8 cellular contexts compared by ENCODE assay signal in genomic region chr12:40946612-40947194, GRCh38.
DNase-seq lines count a peak whose midpoint lies in the region; ATAC-seq and TF ChIP-seq lines count a peak whose summit lies in the region.

No MANE protein-coding gene starts in this region.

- H3K9me2 ChIP-seq in HCT116 (ENCODE audit: insufficient read depth) = no peaks in the 10 kb centered on the region

- BruUV-seq in HCT116 (replicated peaks; lab: Mats Ljungman, UMichigan) = no TSS peak

- CTCF ChIA-PET in HCT116 (lab: Charles Lee) = interaction anchor here (0.6 to 2.8 kb wide), 8 partner anchors 14 to 1426 kb away, joined by 3 to 9 read pairs (median 4); no protein-coding TSS in a partner anchor

- no peaks in the 10 kb centered on the region for H4K20me1 ChIP-seq in HCT116 (ENCODE audit: insufficient read depth)
- no peaks in the 10 kb centered on the region for H4K20me1 ChIP-seq in OCI-LY3 (ENCODE audit: insufficient read depth, low read length)

- peak; percentile 12 for DNase-seq in COR-L47 (lab: John Stamatoyannopoulos, UW)
- DNase-seq in HCT116 (ENCODE audit: low read depth, low spot score) = peak; percentile 22
- no peak for DNase-seq in psoas muscle
- DNase-seq in sciatic nerve (ENCODE audit: low spot score) = no peak

- H3K9ac ChIP-seq in HCT116 (ENCODE audit: low read length) (no peak overlapping the region), OCI-LY3 (ENCODE audit: low read length) (no peak overlapping the region)

- no peak overlapping the region for H2AFZ ChIP-seq in HCT116 (ENCODE audit: low read depth, low read length, poor library complexity, severe bottlenecking)
- no peak overlapping the region for H2AFZ ChIP-seq in OCI-LY3 (ENCODE audit: low read depth, low read length)

- no peak for TF ChIP-seq POLR2A in HCT116 (IDR thresholded peaks at IDR 0.05; ENCODE audit: borderline replicate concordance, extremely low read depth, insufficient read depth, insufficient read length)

- no peak for ATAC-seq in HCT116
- ATAC-seq in esophagus mucosa = peak; percentile 48
- ATAC-seq in psoas muscle = no peak
- no peak for ATAC-seq in sciatic nerve
- ATAC-seq in HG02759 (IDR thresholded peaks at IDR 0.05; ENCODE audit: unreplicated experiment) = no peak
- ATAC-seq in GM19467 (IDR thresholded peaks at IDR 0.05; ENCODE audit: unreplicated experiment) = no peak

- H3K9me3 ChIP-seq in HCT116 (ENCODE audit: control insufficient read depth in 1 of 2, insufficient read depth in 1 of 2, low read depth in 1 of 2, low read length in 2 of 2) (no peaks in the 10 kb centered on the region), OCI-LY3 (ENCODE audit: insufficient read depth, low read length) (no peaks in the 10 kb centered on the region), psoas muscle (no peaks in the 10 kb centered on the region)

- H3K27me3 ChIP-seq in HCT116 (ENCODE audit: insufficient read depth, low read length) = no peaks in the 10 kb centered on the region
- H3K27me3 ChIP-seq in OCI-LY3 (ENCODE audit: low read depth, low read length) = no peaks in the 10 kb centered on the region
- no peaks in the 10 kb centered on the region for H3K27me3 ChIP-seq in psoas muscle (ENCODE audit: insufficient read depth in 3 of 3, low read length in 2 of 3)

- TF ChIP-seq RAD21 in HCT116 (IDR thresholded peaks at IDR 0.05; ENCODE audit: low read depth) = peak; percentile 71

- RAD21 ChIA-PET in HCT116 (lab: Charles Lee; ENCODE audit: low non-redundant PET in 1 of 2, low total read pairs in 2 of 2, uncharacterized antibody in 2 of 2, unreplicated experiment in 2 of 2) = no interaction called here

- TF ChIP-seq CTCF in HCT116 (IDR thresholded peaks at IDR 0.05 in 2 of 3, conservative IDR thresholded peaks at IDR 0.05 in 1 of 3; ENCODE audit: borderline replicate concordance in 1 of 3, insufficient read depth in 1 of 3, low read depth in 2 of 3, low read length in 2 of 3) (peak; percentile 31 to 63 (median 53); a peak in 4 of 6 replicates), OCI-LY3 (IDR thresholded peaks at IDR 0.05; ENCODE audit: low read depth, low read length) (peak; percentile 72), psoas muscle (IDR thresholded peaks at IDR 0.05) (peak; percentile 67)

- no peak overlapping the region for H3K4me2 ChIP-seq in HCT116 (ENCODE audit: low read length)
- no peak overlapping the region for H3K4me2 ChIP-seq in OCI-LY3 (ENCODE audit: low read length)

- 0% methylated on average over 1 of the region's 1 CpG for WGBS in psoas muscle, 3 donors

- H3K4me3 ChIP-seq in HCT116 (replicated peaks in 1 of 2; ENCODE audit: low read depth in 1 of 2, low read length in 2 of 2) (no peak overlapping the region), OCI-LY3 (ENCODE audit: low read length) (no peak overlapping the region), psoas muscle (no peak overlapping the region)

- H3K27ac ChIP-seq in HCT116 (ENCODE audit: low read depth, low read length) = no peak overlapping the region
- no peak overlapping the region for H3K27ac ChIP-seq in OCI-LY3 (ENCODE audit: low read length)
- H3K27ac ChIP-seq in psoas muscle = no peak overlapping the region

- H3K4me1 ChIP-seq in HCT116 (ENCODE audit: control insufficient read depth in 1 of 2, insufficient read depth in 2 of 2, low read length in 2 of 2) (no peaks in the 10 kb centered on the region), OCI-LY3 (ENCODE audit: low read length) (no peaks in the 10 kb centered on the region), psoas muscle (no peaks in the 10 kb centered on the region)

- POLR2A ChIA-PET in HCT116 (lab: Charles Lee) = no interaction called here

- H3K79me2 ChIP-seq in HCT116 (ENCODE audit: insufficient read depth, low read length) = no peaks in the 10 kb centered on the region
- H3K79me2 ChIP-seq in OCI-LY3 (ENCODE audit: low read length) = no peaks in the 10 kb centered on the region

- intact Hi-C loops in HCT116 (cut with micrococcal nuclease) (loop anchor here (2.0 to 10.0 kb wide), 4 partner anchors 1078 to 1621 kb away; no protein-coding TSS in a partner anchor), psoas muscle (cut with DNase I) (loop anchor here (5.0 to 10.0 kb wide), 2 partner anchors 1076 to 1078 kb away; no protein-coding TSS in a partner anchor), sciatic nerve (cut with DNase I) (no loop called here)

- no peaks in the 10 kb centered on the region for H3K36me3 ChIP-seq in HCT116 (ENCODE audit: control insufficient read depth in 1 of 2, insufficient read depth in 2 of 2, low read length in 2 of 2)
- no peaks in the 10 kb centered on the region for H3K36me3 ChIP-seq in OCI-LY3 (replicated peaks; ENCODE audit: low read depth, low read length)
- H3K36me3 ChIP-seq in psoas muscle (ENCODE audit: insufficient read depth in 1 of 2, low read depth in 1 of 2) = no peaks in the 10 kb centered on the region

TF ChIP-seq in HCT116, 20 proteins besides CTCF, POLR2A, EP300 and RAD21:
- no peak for TF ChIP-seq SP1 (IDR thresholded peaks at IDR 0.05; ENCODE audit: low read depth)
- TF ChIP-seq SRF (IDR thresholded peaks at IDR 0.05; ENCODE audit: low read depth) = no peak
- no peak for TF ChIP-seq ATF3 (IDR thresholded peaks at IDR 0.05)
- no peak for TF ChIP-seq YY1 (IDR thresholded peaks at IDR 0.05; ENCODE audit: extremely low read depth, insufficient replicate concordance, low read depth, low read length)
- TF ChIP-seq MAX (IDR thresholded peaks at IDR 0.05) = no peak
- TF ChIP-seq REST (IDR thresholded peaks at IDR 0.05; ENCODE audit: low read depth) = no peak
- no peak for TF ChIP-seq FOSL1 (IDR thresholded peaks at IDR 0.05; ENCODE audit: low read depth)
- no peak for TF ChIP-seq SIN3A (IDR thresholded peaks at IDR 0.05; ENCODE audit: low read depth)
- no peak for TF ChIP-seq POLR2AphosphoS5 (IDR thresholded peaks at IDR 0.05; ENCODE audit: low read depth, low read length)
- no peak for TF ChIP-seq EZH2 (IDR thresholded peaks at IDR 0.05)
- no peak for TF ChIP-seq ZBTB33 (IDR thresholded peaks at IDR 0.05; ENCODE audit: extremely low read depth, insufficient replicate concordance, low read length)
- no peak for TF ChIP-seq ELF1 (IDR thresholded peaks at IDR 0.05; ENCODE audit: borderline replicate concordance, low read depth)
- TF ChIP-seq ZFX (IDR thresholded peaks at IDR 0.05) = no peak
- no peak for TF ChIP-seq ZNF274 (IDR thresholded peaks at IDR 0.05; ENCODE audit: low read depth, low read length)
- no peak for TF ChIP-seq CBX3 (IDR thresholded peaks at IDR 0.05; ENCODE audit: low read depth)
- no peak for TF ChIP-seq EZH2phosphoT487 (IDR thresholded peaks at IDR 0.05; ENCODE audit: borderline replicate concordance)
- no peak for TF ChIP-seq CEBPB (IDR thresholded peaks at IDR 0.05; ENCODE audit: low read depth)

Comparison
In these comparisons a context has a peak if more than half of its experiments do, and no peak if none do; other contexts are left out.
1. DNase-seq: peak in COR-L47 (single experiment) and HCT116 (single experiment); none in psoas muscle (0 of 2) and sciatic nerve (single experiment).
2. Peak in every context shown above with its lines, with median percentiles within 50 percentile points of each other: CTCF ChIP-seq.